ENCODE assay signal across 19 cellular contexts in the genomic region with DNA sequence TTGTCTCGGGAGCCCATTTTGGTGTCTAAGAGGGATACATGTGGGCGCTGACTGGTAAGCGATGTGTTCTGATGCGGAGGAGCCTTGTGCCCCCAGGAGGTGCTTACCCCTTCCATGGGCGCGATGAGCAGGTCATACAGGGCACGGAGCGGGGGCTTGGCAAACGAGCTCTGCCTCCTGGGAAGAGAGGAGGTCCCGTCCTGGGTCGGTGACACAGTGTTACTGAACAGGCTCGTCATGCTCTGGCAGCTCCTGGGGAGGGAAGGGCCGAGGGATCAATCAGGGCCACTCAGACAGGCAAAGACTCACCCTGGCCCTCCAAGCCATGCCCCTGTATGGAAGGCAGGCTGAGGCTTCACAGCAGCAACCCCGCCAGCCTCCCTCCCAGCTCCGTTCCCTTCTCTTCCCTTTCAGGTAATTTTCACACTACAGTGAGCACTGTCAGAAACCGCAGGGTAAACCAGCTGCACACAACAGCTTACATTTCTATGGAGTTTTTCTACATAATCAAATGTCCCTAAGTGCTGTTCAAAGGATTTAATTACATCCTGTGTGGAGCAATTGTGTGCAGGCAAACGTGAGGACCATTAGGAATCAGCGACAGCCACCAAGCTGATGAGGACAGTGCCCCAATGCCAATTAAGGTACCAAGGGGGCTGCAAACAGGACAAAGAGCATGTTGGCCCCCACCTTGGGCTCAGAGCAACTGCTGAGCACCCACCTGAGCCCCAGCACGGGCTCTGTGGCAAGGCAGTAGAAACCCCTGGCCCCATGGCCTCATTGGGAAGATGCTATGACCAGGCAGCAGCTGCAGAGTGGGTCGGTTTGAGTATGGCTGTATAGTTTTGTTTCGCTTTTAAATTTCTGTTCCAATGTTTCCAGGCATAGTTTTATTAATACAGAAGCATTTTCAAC.
DNase-seq lines count a peak whose midpoint lies in the region; ATAC-seq and TF ChIP-seq lines count a peak whose summit lies in the region.
"Had no signal": no experiment of that assay in that cellular context is flagged by ENCODE, and none has a peak within 500 bp of the region (broad histone marks: within the 10 kb centered on the region; RNA-seq: fewer than 3 reads in every experiment).

No MANE protein-coding gene starts in this region.

- H3K27ac ChIP-seq in spleen, result no peak overlapping the region
- H3K27ac ChIP-seq in vagina, result no peak overlapping the region
- H3K27ac ChIP-seq: tibial nerve had no signal

- peak; percentile 65 for DNase-seq in NCI-H748 (lab: John Stamatoyannopoulos, UW; ENCODE audit: unreplicated experiment)
- no peak for DNase-seq in NCI-H748 treated with DMSO at 0.1 percent for 48 hours (lab: John Stamatoyannopoulos, UW)
- peak; percentile 50 for DNase-seq in NCI-H2107 (lab: John Stamatoyannopoulos, UW)
- DNase-seq in spleen, result peak; percentile 73
- no peak for DNase-seq in vagina (ENCODE audit: extremely low spot score in 2 of 2)
- no peak for DNase-seq in globus pallidus (ENCODE audit: low spot score)
- DNase-seq in activated CD8-positive, alpha-beta memory T cell treated with anti-CD3 and anti-CD28 coated beads, Interleukin-2, amount 50 U/mL, for 48 hours, result no peak
- DNase-seq: activated CD4-positive, alpha-beta T cell treated with anti-CD3 and anti-CD28 coated beads for 4 hours; activated T-cell treated with anti-CD3 and anti-CD28 coated beads, Interleukin-2, amount 50 U/mL, for 1 hour; CD8-positive, alpha-beta T cell; cortex of kidney; hypothalamus; MV-4-11; SHP77 treated with DMSO at 0.1 percent for 48 hours; stimulated activated CD4-positive, alpha-beta T cell treated with anti-CD3 and anti-CD28 coated beads, Interleukin-4, amount 100 ng/mL, for 24 hours had no signal

- H3K9me3 ChIP-seq in spleen, result no peaks in the 10 kb centered on the region
- H3K9me3 ChIP-seq in vagina, result no peaks in the 10 kb centered on the region
- H3K9me3 ChIP-seq: tibial nerve had no signal

- peaks cover 0 to 11% (median 0%) of the 10 kb centered on the region in 6 donors for H3K36me3 ChIP-seq in spleen
- no peaks in the 10 kb centered on the region for H3K36me3 ChIP-seq in vagina

- whole genome bisulfite sequencing in spleen, 5 donors, result 87 to 92% (median 89%) methylated on average over 20 to 21 of the region's 21 CpGs

- no peak for TF ChIP-seq POLR2A in spleen (IDR thresholded peaks at IDR 0.05)
- no peak for TF ChIP-seq POLR2A in vagina (IDR thresholded peaks at IDR 0.05)

- intact Hi-C loops in spleen (cut with DNase I; ENCODE audit: low total_unique reads) (no loop called here), vagina (cut with DNase I) (no loop called here)

- H3K27me3 ChIP-seq in spleen (replicated peaks in 1 of 7), result no peaks in the 10 kb centered on the region
- no peaks in the 10 kb centered on the region for H3K27me3 ChIP-seq in vagina
- H3K27me3 ChIP-seq: tibial nerve had no signal

- H3K4me3 ChIP-seq in spleen (no peak overlapping the region), vagina (no peak overlapping the region)
- H3K4me3 ChIP-seq: tibial nerve had no signal

- ATAC-seq in esophagus mucosa, result peak; percentile 14
- ATAC-seq: CD8-positive, alpha-beta T cell; HepG2; natural killer cell treated with Interleukin-12 subunit alpha and Interleukin-12 subunit beta and Interleukin-15 and Interleukin-18, amount 100 ng/mL, for 72 hours had no signal

- no peak for TF ChIP-seq CTCF in spleen (IDR thresholded peaks at IDR 0.05 in 8 of 11, conservative IDR thresholded peaks at IDR 0.05 in 3 of 11)
- TF ChIP-seq CTCF in vagina (IDR thresholded peaks at IDR 0.05), result no peak

- H3K4me1 ChIP-seq in spleen (peaks cover 0 to 39% (median 6%) of the 10 kb centered on the region in 6 donors), vagina (peaks cover 11% of the 10 kb centered on the region)

Comparison
In these comparisons a context has a peak if more than half of its experiments do, and no peak if none do; other contexts are left out.
1. DNase-seq: peak in NCI-H748 (single experiment), NCI-H2107 (single experiment) and spleen (single experiment); none in NCI-H748 treated with DMSO at 0.1 percent for 48 hours (single experiment), vagina (0 of 2), globus pallidus (single experiment) and activated CD8-positive, alpha-beta memory T cell treated with anti-CD3 and anti-CD28 coated beads, Interleukin-2, amount 50 U/mL, for 48 hours (single experiment).